Comparison of ENCODE assay signal across 8 cellular contexts in the genomic region with DNA sequence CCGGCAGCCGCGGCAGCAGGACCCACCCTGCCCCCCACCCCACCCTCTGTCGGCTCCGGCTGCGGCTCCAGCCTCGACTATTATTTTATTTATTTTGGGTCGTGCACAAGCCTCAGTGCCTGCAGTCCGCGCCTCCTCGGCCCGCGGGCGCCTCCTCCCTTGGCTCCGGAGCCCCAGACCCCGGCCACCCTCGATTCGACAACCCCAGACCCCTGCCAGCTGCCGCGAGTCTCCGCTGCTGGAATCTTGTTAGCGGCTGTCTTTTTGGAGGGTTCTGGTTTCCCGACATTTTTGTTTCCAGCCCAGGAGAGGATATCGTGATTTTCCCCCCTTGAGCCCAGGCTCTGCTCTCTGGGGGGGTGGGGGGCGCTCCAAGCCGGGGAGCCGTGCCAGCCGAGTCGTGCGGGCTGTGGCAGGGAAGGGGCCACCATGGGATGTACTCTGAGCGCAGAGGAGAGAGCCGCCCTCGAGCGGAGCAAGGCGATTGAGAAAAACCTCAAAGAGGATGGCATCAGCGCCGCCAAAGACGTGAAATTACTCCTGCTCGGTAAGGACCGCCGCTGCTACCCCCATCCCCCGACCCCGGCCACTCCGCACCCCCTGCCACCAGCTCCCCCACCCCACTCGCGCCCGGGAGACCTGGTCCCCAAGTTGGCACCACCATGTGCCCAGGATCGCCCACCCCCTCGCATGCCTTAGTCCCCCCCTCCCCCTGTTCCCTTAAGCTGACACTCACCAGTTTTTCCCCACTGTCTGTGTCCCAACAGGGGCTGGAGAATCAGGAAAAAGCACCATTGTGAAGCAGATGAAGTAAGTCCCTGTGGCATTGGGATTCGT. TPM values are rescaled to one million over a fixed set of nuclear protein-coding genes. Genes with fewer than 3 reads are reported as not detected.
A peak's percentile ranks its signal among the peaks of the same experiment; 100 is the strongest.
DNase-seq lines count a peak whose midpoint lies in the region; ATAC-seq and FAIRE-seq lines count a peak whose summit lies in the region.

No MANE protein-coding gene starts in this region.

- no peaks in the 10 kb centered on the region for H3K9me3 ChIP-seq in SJSA1 (replicated peaks)

- H3K4me3 ChIP-seq in SJSA1 (peak overlapping the region; percentile 55), skeletal muscle cell (ENCODE audit: low read depth, low read length) (peak overlapping the region; percentile 57)

- no peak overlapping the region for H3K27ac ChIP-seq in SJSA1

- peak; percentile 51 for DNase-seq in G401 (ENCODE audit: low spot score)
- DNase-seq in SJSA1 (ENCODE audit: low read depth in 1 of 2, low spot score in 2 of 2): no peak
- DNase-seq in head of caudate nucleus: peak in 33 of 42 donors; percentile 15 to 71 (median 48)
- no peak for DNase-seq in skeletal muscle cell (ENCODE audit: low read depth)
- DNase-seq in NCI-H1436 (lab: John Stamatoyannopoulos, UW): no peak
- no peak for DNase-seq in ACHN
- no peak for DNase-seq in RCC 7860 (ENCODE audit: low spot score)

- intact Hi-C loops in head of caudate nucleus (cut with DNase I): loop anchor here (5.0 kb wide), 2 partner anchors 45 to 125 kb away; no protein-coding TSS in a partner anchor

- ATAC-seq in HG03159 (IDR thresholded peaks at IDR 0.05; ENCODE audit: unreplicated experiment): no peak

- no peaks in the 10 kb centered on the region for H3K36me3 ChIP-seq in SJSA1

- in situ Hi-C loops in G401 (cut with HindIII; ENCODE audit: low sequenced_read_pairs): no loop called here
- in situ Hi-C loops in ACHN (cut with HindIII; ENCODE audit: low pct_ligation_motif_present, low pct_unique_long_range_greater_than_20kb, low sequenced_read_pairs): no loop called here

- H3K4me1 ChIP-seq in SJSA1 (replicated peaks): peaks cover 18% of the 10 kb centered on the region

- H3K27me3 ChIP-seq in SJSA1 (replicated peaks): peaks cover 22% of the 10 kb centered on the region

- FAIRE-seq in RCC 7860 (lab: Jason Lieb, UNC): no peak

RNA-seq across cellular contexts. Expression of a gene that starts 0.7 kb away (rescaled TPM):
- not detected in 2 replicates for total RNA-seq in G401 (2014; rRNA removed; shearing (Covaris generic))
- 5.1 and 8.5 TPM in 2 replicates for total RNA-seq in SJSA1 (2014; rRNA removed; shearing (Covaris generic))

Comparison
In these comparisons a context has a peak if more than half of its experiments do, and no peak if none do; other contexts are left out.
1. DNase-seq: peak in G401 (single experiment) and head of caudate nucleus (33 of 42); none in SJSA1 (0 of 2), skeletal muscle cell (single experiment), NCI-H1436 (single experiment), ACHN (single experiment) and RCC 7860 (single experiment).